In the genomic region with DNA sequence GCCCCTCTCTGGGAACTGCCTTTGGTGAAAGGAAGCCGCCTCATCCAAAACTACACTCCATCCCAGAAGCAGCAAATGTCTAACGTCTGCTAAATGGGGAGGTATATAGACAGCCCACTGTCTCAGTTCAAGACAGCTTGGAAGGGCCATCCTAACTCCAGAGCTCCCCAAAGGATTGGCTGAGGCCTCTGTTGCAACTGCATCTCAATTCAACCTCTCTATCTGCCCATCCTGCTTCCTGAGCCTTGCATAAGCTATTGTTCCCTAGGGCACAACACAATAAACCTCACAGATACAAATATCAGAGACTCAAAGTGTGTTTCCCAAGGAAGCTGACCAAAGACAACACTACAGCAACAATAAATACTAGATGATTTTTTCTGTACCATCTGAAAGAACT, we compare ENCODE assay signal across 13 cellular contexts.
DNase-seq lines count a peak whose midpoint lies in the region; ATAC-seq and TF ChIP-seq lines count a peak whose summit lies in the region.
"Had no signal": no experiment of that assay in that cellular context is flagged by ENCODE, and none has a peak within 500 bp of the region (broad histone marks: within the 10 kb centered on the region; RNA-seq: fewer than 3 reads in every experiment).

No MANE protein-coding gene starts in this region.

- H3K27ac Mint-ChIP-seq in WTC11 (no peak overlapping the region), glutamatergic neuron (ENCODE audit: unreplicated experiment) (peak overlapping the region; percentile 52)
- H3K27ac Mint-ChIP-seq: B cell; CD4-positive, CD25-positive, alpha-beta regulatory T cell; CD8-positive, alpha-beta memory T cell had no signal

- H3K4me3 Mint-ChIP-seq in WTC11 (no peak overlapping the region), glutamatergic neuron (ENCODE audit: unreplicated experiment) (no peak overlapping the region)
- H3K4me3 Mint-ChIP-seq: B cell; CD4-positive, CD25-positive, alpha-beta regulatory T cell; CD8-positive, alpha-beta memory T cell had no signal

- H3K36me3 Mint-ChIP-seq in WTC11 (no peaks in the 10 kb centered on the region), glutamatergic neuron (ENCODE audit: unreplicated experiment) (no peaks in the 10 kb centered on the region)
- H3K36me3 Mint-ChIP-seq: CD4-positive, CD25-positive, alpha-beta regulatory T cell; CD8-positive, alpha-beta memory T cell had no signal

- ATAC-seq in WTC11, result peak; percentile 47
- ATAC-seq in GM18517 (IDR thresholded peaks at IDR 0.05; ENCODE audit: unreplicated experiment), result no peak
- no peak for ATAC-seq in GM19035 (IDR thresholded peaks at IDR 0.05; ENCODE audit: unreplicated experiment)

- no peaks in the 10 kb centered on the region for H3K27me3 Mint-ChIP-seq in WTC11 (ENCODE audit: low read depth)
- H3K27me3 Mint-ChIP-seq in glutamatergic neuron (ENCODE audit: unreplicated experiment), result peaks cover 8% of the 10 kb centered on the region
- H3K27me3 Mint-ChIP-seq: B cell; CD4-positive, CD25-positive, alpha-beta regulatory T cell had no signal

- peaks cover 23% of the 10 kb centered on the region for H3K4me1 Mint-ChIP-seq in WTC11
- H3K4me1 Mint-ChIP-seq in glutamatergic neuron (ENCODE audit: low read depth, unreplicated experiment), result peaks cover 14% of the 10 kb centered on the region
- H3K4me1 Mint-ChIP-seq: CD4-positive, CD25-positive, alpha-beta regulatory T cell; CD8-positive, alpha-beta memory T cell had no signal

- DNase-seq in NCI-H82 (lab: John Stamatoyannopoulos, UW) (peak; percentile 19), NCI-H82 treated with DMSO at 0.1 percent for 48 hours (lab: John Stamatoyannopoulos, UW; ENCODE audit: unreplicated experiment) (no peak), WTC11 (ENCODE audit: low spot score) (no peak), glutamatergic neuron (peak; percentile 26), NCI-H345 treated with DMSO at 0.1 percent for 48 hours (lab: John Stamatoyannopoulos, UW; ENCODE audit: unreplicated experiment) (no peak)
- DNase-seq: CD4-positive, CD25-positive, alpha-beta regulatory T cell; CD8-positive, alpha-beta memory T cell; COR-L47; DMS 273 treated with DMSO at 0.1 percent for 48 hours; DMS53 had no signal

- no peaks in the 10 kb centered on the region for H3K9me3 Mint-ChIP-seq in WTC11
- peaks cover 5% of the 10 kb centered on the region for H3K9me3 Mint-ChIP-seq in glutamatergic neuron (ENCODE audit: unreplicated experiment)

- POLR2A ChIA-PET in WTC11 (lab: Charles Lee), result no interaction called here

- TF ChIP-seq CTCF in WTC11 (IDR thresholded peaks at IDR 0.05), result no peak
- no peak for TF ChIP-seq CTCF in glutamatergic neuron (IDR thresholded peaks at IDR 0.05; ENCODE audit: partially characterized antibody, unreplicated experiment)

- CTCF ChIA-PET in WTC11 (lab: Charles Lee), result no interaction called here

TF ChIP-seq in WTC11, 78 proteins besides CTCF, POLR2A, EP300 and RAD21:
- TF ChIP-seq CBFB (CRISPR knock-in tag; IDR thresholded peaks at IDR 0.05; ENCODE audit: low read depth) (no peak), FOXJ3 (CRISPR knock-in tag; IDR thresholded peaks at IDR 0.05; ENCODE audit: borderline replicate concordance) (no peak), RELA (CRISPR knock-in tag; IDR thresholded peaks at IDR 0.05; ENCODE audit: borderline replicate concordance) (no peak), CREM (CRISPR knock-in tag; IDR thresholded peaks at IDR 0.05) (no peak), ESRRA (CRISPR knock-in tag; IDR thresholded peaks at IDR 0.05; ENCODE audit: borderline replicate concordance) (no peak), SP1 (CRISPR knock-in tag; conservative IDR thresholded peaks at IDR 0.05) (no peak), JUN (CRISPR knock-in tag; IDR thresholded peaks at IDR 0.05) (no peak), ZNF396 (CRISPR knock-in tag; IDR thresholded peaks at IDR 0.05; ENCODE audit: borderline replicate concordance) (no peak), MXD4 (CRISPR knock-in tag; IDR thresholded peaks at IDR 0.05; ENCODE audit: borderline replicate concordance) (no peak)
- TF ChIP-seq, protein P1, sequence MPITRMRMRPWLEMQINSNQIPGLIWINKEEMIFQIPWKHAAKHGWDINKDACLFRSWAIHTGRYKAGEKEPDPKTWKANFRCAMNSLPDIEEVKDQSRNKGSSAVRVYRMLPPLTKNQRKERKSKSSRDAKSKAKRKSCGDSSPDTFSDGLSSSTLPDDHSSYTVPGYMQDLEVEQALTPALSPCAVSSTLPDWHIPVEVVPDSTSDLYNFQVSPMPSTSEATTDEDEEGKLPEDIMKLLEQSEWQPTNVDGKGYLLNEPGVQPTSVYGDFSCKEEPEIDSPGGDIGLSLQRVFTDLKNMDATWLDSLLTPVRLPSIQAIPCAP (CRISPR knock-in tag; IDR thresholded peaks at IDR 0.05), result no peak
- TF ChIP-seq, protein P2, sequence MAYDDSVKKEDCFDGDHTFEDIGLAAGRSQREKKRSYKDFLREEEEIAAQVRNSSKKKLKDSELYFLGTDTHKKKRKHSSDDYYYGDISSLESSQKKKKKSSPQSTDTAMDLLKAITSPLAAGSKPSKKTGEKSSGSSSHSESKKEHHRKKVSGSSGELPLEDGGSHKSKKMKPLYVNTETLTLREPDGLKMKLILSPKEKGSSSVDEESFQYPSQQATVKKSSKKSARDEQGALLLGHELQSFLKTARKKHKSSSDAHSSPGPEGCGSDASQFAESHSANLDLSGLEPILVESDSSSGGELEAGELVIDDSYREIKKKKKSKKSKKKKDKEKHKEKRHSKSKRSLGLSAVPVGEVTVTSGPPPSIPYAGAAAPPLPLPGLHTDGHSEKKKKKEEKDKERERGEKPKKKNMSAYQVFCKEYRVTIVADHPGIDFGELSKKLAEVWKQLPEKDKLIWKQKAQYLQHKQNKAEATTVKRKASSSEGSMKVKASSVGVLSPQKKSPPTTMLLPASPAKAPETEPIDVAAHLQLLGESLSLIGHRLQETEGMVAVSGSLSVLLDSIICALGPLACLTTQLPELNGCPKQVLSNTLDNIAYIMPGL (CRISPR knock-in tag; IDR thresholded peaks at IDR 0.05), result no peak
TF ChIP-seq in WTC11: peak in this region for 0.

Comparison
In these comparisons a context has a peak if more than half of its experiments do, and no peak if none do; other contexts are left out.
1. DNase-seq: peak in NCI-H82 (single experiment) and glutamatergic neuron (single experiment); none in NCI-H82 treated with DMSO at 0.1 percent for 48 hours (single experiment), WTC11 (single experiment) and NCI-H345 treated with DMSO at 0.1 percent for 48 hours (single experiment).